In genomic region chr10:111035542-111035941, GRCh38 we compare ENCODE assay signal across 17 cellular contexts. TPM values are rescaled to one million over a fixed set of nuclear protein-coding genes. Genes with fewer than 3 reads are reported as not detected.
"Had no signal": no experiment of that assay in that cellular context is flagged by ENCODE, and none has a peak within 500 bp of the region (broad histone marks: within the 10 kb centered on the region; RNA-seq: fewer than 3 reads in every experiment).

No MANE protein-coding gene starts in this region.

- H3K4me1 ChIP-seq: lower lobe of right lung, neural progenitor cell, pancreas, thyroid gland had no signal

- DNase-seq: activated CD4-positive, alpha-beta T cell treated with anti-CD3 and anti-CD28 coated beads, Interleukin-2, amount 50 U/mL, for 1 hour; activated CD8-positive, alpha-beta memory T cell treated with anti-CD3 and anti-CD28 coated beads for 24 hours; activated naive CD8-positive, alpha-beta T cell treated with anti-CD3 and anti-CD28 coated beads for 36 hours; foreskin melanocyte; left colon; lower lobe of right lung; naive B cell; pancreas; stimulated activated CD4-positive, alpha-beta T cell treated with anti-CD3 and anti-CD28 coated beads, Interleukin-2, amount 100 ng/mL, for 48 hours; thyroid gland had no signal

- H3K4me3 ChIP-seq: cardiac muscle cell, lower lobe of right lung, neural progenitor cell, pancreas, thyroid gland had no signal

- H3K9me3 ChIP-seq: pancreas, thyroid gland had no signal

- H2AFZ ChIP-seq: neural progenitor cell had no signal

- H3K36me3 ChIP-seq: cardiac muscle cell, lower lobe of right lung, neural progenitor cell, pancreas, thyroid gland had no signal

- H3K9ac ChIP-seq: neural progenitor cell had no signal

- ATAC-seq: activated CD4-positive, CD25-positive, alpha-beta regulatory T cell treated with anti-CD3 and anti-CD28 coated beads, Interleukin-2, amount 50 U/mL, for 24 hours; left colon; lower lobe of right lung; pancreas; stimulated activated memory B cell treated with anti-CD40 and anti-IgM and Interleukin-4, amounts not matched to agents 10 μg/mL and 1 μg/mL and 100 μg/mL, for 72 hours had no signal

- H3K27me3 ChIP-seq: cardiac muscle cell, neural progenitor cell, pancreas, thyroid gland had no signal

- H3K27ac ChIP-seq: cardiac muscle cell, lower lobe of right lung, neural progenitor cell, pancreas, thyroid gland had no signal

- FAIRE-seq: colon, endometrium, islet of Langerhans, pancreas had no signal

- H3K4me2 ChIP-seq: neural progenitor cell had no signal

RNA-seq across cellular contexts. Expression of gene ADRA2A, which starts 41.3 kb away (rescaled TPM):
- total RNA-seq: activated naive CD8-positive, alpha-beta T cell treated with anti-CD3 and anti-CD28 coated beads for 36 hours had no signal
- polyA plus RNA-seq: cardiac muscle cell had no signal
